In genomic region chr11:34356918-34357645, GRCh38 we compare ENCODE assay signal across 8 cellular contexts. TPM values are rescaled to one million over a fixed set of nuclear protein-coding genes. Genes with fewer than 3 reads are reported as not detected.
DNase-seq lines count a peak whose midpoint lies in the region; ATAC-seq lines count a peak whose summit lies in the region.

No MANE protein-coding gene starts in this region.

- peak; percentile 19 for ATAC-seq in GM19351 (IDR thresholded peaks at IDR 0.05; ENCODE audit: unreplicated experiment)
- peak; percentile 15 for ATAC-seq in activated CD4-positive, CD25-positive, alpha-beta regulatory T cell treated with anti-CD3 and anti-CD28 coated beads, Interleukin-2, amount 50 U/mL, for 24 hours

- peak; percentile 64 for DNase-seq in AG20443 (ENCODE audit: low spot score)
- peak; percentile 61 for DNase-seq in LHCN-M2 (ENCODE audit: low read depth)
- DNase-seq in cerebellum (ENCODE audit: low spot score) = peak; percentile 10
- peak; percentile 60 for DNase-seq in kidney tubule cell (ENCODE audit: low spot score)
- peak in 3 of 4 experiments; percentile 23 to 30 (median 28) for DNase-seq in stimulated activated CD4-positive, alpha-beta T cell treated with anti-CD3 and anti-CD28 coated beads, Interleukin-1b, Interleukin-23, amount 100 ng/mL, for 24 hours (ENCODE audit: low read depth in 4 of 4, low spot score in 1 of 4)
- no peak for DNase-seq in GM19238 (ENCODE audit: insufficient read length, low spot score)

RNA-seq across cellular contexts. Expression of gene ABTB2, which starts 0.7 kb away (rescaled TPM):
- total RNA-seq in LHCN-M2 (2014; rRNA removed) = 1.3 and 1.5 TPM in 2 replicates
- polyA plus RNA-seq in LHCN-M2 (2012) = 4.1 TPM
- 12.3 TPM for total RNA-seq in cerebellum
